8 cellular contexts compared by ENCODE assay signal in genomic region chrX:40573763-40574162, GRCh38. TPM values are rescaled to one million over a fixed set of nuclear protein-coding genes. Genes with fewer than 3 reads are reported as not detected.
DNase-seq lines count a peak whose midpoint lies in the region; ATAC-seq and TF ChIP-seq lines count a peak whose summit lies in the region.

No MANE protein-coding gene starts in this region.

- H3K9me3 Mint-ChIP-seq in natural killer cell, result no peaks in the 10 kb centered on the region
- no peaks in the 10 kb centered on the region for H3K9me3 Mint-ChIP-seq in natural killer cell treated with Interleukin-12 subunit alpha and Interleukin-12 subunit beta and Interleukin-15 and Interleukin-18, amount 100 ng/mL, for 72 hours
- no peaks in the 10 kb centered on the region for H3K9me3 Mint-ChIP-seq in central memory CD8-positive, alpha-beta T cell
- no peaks in the 10 kb centered on the region for H3K9me3 Mint-ChIP-seq in type B pancreatic cell

- H3K9ac ChIP-seq in PC-3 (ENCODE audit: low read length), result no peak overlapping the region

- no peaks in the 10 kb centered on the region for H3K9me3 ChIP-seq in PC-3 (ENCODE audit: low read length)

- ATAC-seq in natural killer cell (peak in 2 of 3 donors; percentile 49 to 62), PC-3 (peak; percentile 58), GM18511 (IDR thresholded peaks at IDR 0.05; ENCODE audit: unreplicated experiment) (no peak)
- no peak for ATAC-seq in natural killer cell treated with Interleukin-12 subunit alpha and Interleukin-12 subunit beta and Interleukin-15 and Interleukin-18, amount 100 ng/mL, for 72 hours
- peak; percentile 72 for ATAC-seq in central memory CD8-positive, alpha-beta T cell (replicated peaks; ENCODE audit: extremely low read depth, poor library complexity, severe bottlenecking)

- no peak overlapping the region for H3K27ac ChIP-seq in PC-3 (ENCODE audit: low read length)

- H3K9me2 ChIP-seq in PC-3 (replicated peaks; ENCODE audit: low read length), result no peaks in the 10 kb centered on the region

- H3K36me3 ChIP-seq in PC-3 (ENCODE audit: low read depth, low read length), result no peaks in the 10 kb centered on the region

- H3F3A ChIP-seq in PC-3 (ENCODE audit: low read length, unreplicated experiment), result no peaks in the 10 kb centered on the region

- no peak overlapping the region for H3K4me3 ChIP-seq in PC-3 (ENCODE audit: low read length)

- H3K4me1 ChIP-seq in PC-3 (ENCODE audit: insufficient read depth, low read length), result no peaks in the 10 kb centered on the region

- H4K20me1 ChIP-seq in PC-3 (ENCODE audit: low read length), result no peaks in the 10 kb centered on the region

- TF ChIP-seq CTCF in natural killer cell (IDR thresholded peaks at IDR 0.05), result no peak
- TF ChIP-seq CTCF in PC-3 (conservative IDR thresholded peaks at IDR 0.05; ENCODE audit: low read depth, low read length), result peak; percentile 81
- peak; percentile 66 for TF ChIP-seq CTCF in type B pancreatic cell (conservative IDR thresholded peaks at IDR 0.05)

- H3K4me3 Mint-ChIP-seq in natural killer cell, result no peak overlapping the region
- no peak overlapping the region for H3K4me3 Mint-ChIP-seq in natural killer cell treated with Interleukin-12 subunit alpha and Interleukin-12 subunit beta and Interleukin-15 and Interleukin-18, amount 100 ng/mL, for 72 hours
- H3K4me3 Mint-ChIP-seq in central memory CD8-positive, alpha-beta T cell, result no peak overlapping the region
- H3K4me3 Mint-ChIP-seq in type B pancreatic cell, result no peak overlapping the region

- H3K4me2 ChIP-seq in PC-3 (ENCODE audit: low read length), result no peak overlapping the region

- no TSS peak for BruUV-seq in PC-3 (replicated peaks; lab: Mats Ljungman, UMichigan)

- CTCF ChIA-PET in PC-3 (lab: Charles Lee), result no interaction called here

- intact Hi-C loops in natural killer cell (cut with micrococcal nuclease), result no loop called here
- intact Hi-C loops in PC-3 (cut with micrococcal nuclease), result no loop called here

- no peak overlapping the region for H2AFZ ChIP-seq in PC-3 (ENCODE audit: low read length)

- H3K27me3 Mint-ChIP-seq in natural killer cell (ENCODE audit: low read depth in 2 of 2) (peaks cover 3 to 19% of the 10 kb centered on the region in 2 donors), type B pancreatic cell (no peaks in the 10 kb centered on the region)
- peaks cover 0 to 21% of the 10 kb centered on the region in 2 donors for H3K27me3 Mint-ChIP-seq in natural killer cell treated with Interleukin-12 subunit alpha and Interleukin-12 subunit beta and Interleukin-15 and Interleukin-18, amount 100 ng/mL, for 72 hours
- H3K27me3 Mint-ChIP-seq in central memory CD8-positive, alpha-beta T cell, result no peaks in the 10 kb centered on the region

- H3K36me3 Mint-ChIP-seq in natural killer cell, result no peaks in the 10 kb centered on the region
- no peaks in the 10 kb centered on the region for H3K36me3 Mint-ChIP-seq in natural killer cell treated with Interleukin-12 subunit alpha and Interleukin-12 subunit beta and Interleukin-15 and Interleukin-18, amount 100 ng/mL, for 72 hours
- H3K36me3 Mint-ChIP-seq in central memory CD8-positive, alpha-beta T cell (ENCODE audit: insufficient read depth), result no peaks in the 10 kb centered on the region
- no peaks in the 10 kb centered on the region for H3K36me3 Mint-ChIP-seq in type B pancreatic cell

- H3K27me3 ChIP-seq in PC-3 (ENCODE audit: low read length), result no peaks in the 10 kb centered on the region

- POLR2A ChIA-PET in PC-3 (lab: Charles Lee; ENCODE audit: unreplicated experiment), result no interaction called here

- DNase-seq in natural killer cell (no peak), PC-3 (peak; percentile 50), type B pancreatic cell (ENCODE audit: extremely low spot score, unreplicated experiment) (no peak), cortex of kidney (lab: John Stamatoyannopoulos, UW) (no peak), DMS79 (lab: John Stamatoyannopoulos, UW) (no peak)
- DNase-seq in natural killer cell treated with Interleukin-12 subunit alpha and Interleukin-12 subunit beta and Interleukin-15 and Interleukin-18, amount 100 ng/mL, for 72 hours (ENCODE audit: low spot score), result no peak
- DNase-seq in central memory CD8-positive, alpha-beta T cell (ENCODE audit: low spot score in 2 of 2), result peak in 1 of 2 donors; percentile 10

- no peak overlapping the region for H3K27ac Mint-ChIP-seq in natural killer cell
- no peak overlapping the region for H3K27ac Mint-ChIP-seq in natural killer cell treated with Interleukin-12 subunit alpha and Interleukin-12 subunit beta and Interleukin-15 and Interleukin-18, amount 100 ng/mL, for 72 hours
- no peak overlapping the region for H3K27ac Mint-ChIP-seq in central memory CD8-positive, alpha-beta T cell (ENCODE audit: low read depth)
- no peak overlapping the region for H3K27ac Mint-ChIP-seq in type B pancreatic cell

- H3K4me1 Mint-ChIP-seq in natural killer cell, result peaks cover 10 to 13% of the 10 kb centered on the region in 2 donors
- peaks cover 7 to 10% of the 10 kb centered on the region in 2 donors for H3K4me1 Mint-ChIP-seq in natural killer cell treated with Interleukin-12 subunit alpha and Interleukin-12 subunit beta and Interleukin-15 and Interleukin-18, amount 100 ng/mL, for 72 hours (ENCODE audit: low read depth in 2 of 2)
- peaks cover 9% of the 10 kb centered on the region for H3K4me1 Mint-ChIP-seq in central memory CD8-positive, alpha-beta T cell
- peaks cover 3% of the 10 kb centered on the region for H3K4me1 Mint-ChIP-seq in type B pancreatic cell (ENCODE audit: unreplicated experiment)

- no peaks in the 10 kb centered on the region for H3K79me2 ChIP-seq in PC-3 (ENCODE audit: low read length)

RNA-seq across cellular contexts. Expression of gene ATP6AP2, which starts 7.0 kb away (rescaled TPM):
- 100 to 1,000 TPM in 1 of 3 donors, 10 to 100 TPM in 2; 94.3 to 102 (median 99.9) TPM for total RNA-seq in natural killer cell
- total RNA-seq in natural killer cell treated with Interleukin-12 subunit alpha and Interleukin-12 subunit beta and Interleukin-15 and Interleukin-18, amount 100 ng/mL, for 72 hours, result 10 to 100 TPM; 49.5 to 80.0 TPM
- total RNA-seq in PC-3 (2014; rRNA removed), result 74.1 and 77.6 TPM in 2 replicates
- total RNA-seq in type B pancreatic cell (ENCODE audit: low replicate concordance), result 98.0 and 160 TPM in 2 replicates

RNA-seq across cellular contexts. Expression of gene MPC1L, which starts 49.5 kb away (rescaled TPM):
- not detected for total RNA-seq in natural killer cell
- total RNA-seq in natural killer cell treated with Interleukin-12 subunit alpha and Interleukin-12 subunit beta and Interleukin-15 and Interleukin-18, amount 100 ng/mL, for 72 hours, result not detected
- total RNA-seq in PC-3 (2014; rRNA removed), result not detected in 2 replicates
- total RNA-seq in type B pancreatic cell (ENCODE audit: low replicate concordance), result not detected in 2 replicates

Comparison
In these comparisons a context has a peak if more than half of its experiments do, and no peak if none do; other contexts are left out.
1. ATAC-seq: peak in natural killer cell (2 of 3), PC-3 (single experiment) and central memory CD8-positive, alpha-beta T cell (single experiment); none in natural killer cell treated with Interleukin-12 subunit alpha and Interleukin-12 subunit beta and Interleukin-15 and Interleukin-18, amount 100 ng/mL, for 72 hours (0 of 2) and GM18511 (single experiment).